In the genomic region with DNA sequence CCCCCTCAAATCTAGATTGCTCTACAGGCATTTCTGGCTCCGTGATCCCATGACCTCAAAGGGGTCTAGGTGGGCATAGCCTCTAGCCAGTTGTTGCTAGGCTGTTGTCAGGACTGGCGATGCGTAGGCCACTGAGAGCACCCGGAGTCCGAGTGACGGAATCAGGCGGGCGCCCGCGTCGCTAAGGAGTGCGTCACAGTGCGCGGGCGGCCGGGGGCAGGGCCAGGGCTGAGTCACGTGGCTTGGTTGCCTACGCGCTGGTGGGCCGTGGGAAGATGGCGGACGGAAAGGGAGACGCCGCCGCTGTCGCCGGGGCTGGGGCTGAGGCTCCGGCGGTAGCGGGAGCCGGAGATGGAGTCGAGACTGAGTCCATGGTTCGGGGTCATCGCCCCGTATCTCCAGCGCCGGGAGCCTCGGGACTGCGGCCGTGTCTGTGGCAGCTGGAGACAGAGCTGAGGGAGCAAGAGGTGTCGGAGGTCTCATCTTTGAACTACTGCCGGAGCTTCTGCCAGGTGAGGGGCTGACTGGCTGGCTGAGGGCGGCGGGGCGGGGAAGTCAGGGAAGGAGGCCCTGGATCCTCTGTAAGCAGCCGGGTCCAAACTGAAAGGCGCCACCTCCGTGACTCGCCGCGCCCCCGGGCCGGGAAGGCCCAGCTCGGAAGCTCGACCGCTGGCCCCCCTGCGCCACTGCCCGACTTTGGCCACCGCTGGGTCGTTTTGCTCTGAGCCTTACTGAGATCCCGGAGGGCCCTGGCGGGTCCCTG, we compare ENCODE assay signal across 8 cellular contexts. TPM values are rescaled to one million over a fixed set of nuclear protein-coding genes. Genes with fewer than 3 reads are reported as not detected.
A peak's percentile ranks its signal among the peaks of the same experiment; 100 is the strongest.
DNase-seq lines count a peak whose midpoint lies in the region; ATAC-seq and TF ChIP-seq lines count a peak whose summit lies in the region.

A gene with protein sequence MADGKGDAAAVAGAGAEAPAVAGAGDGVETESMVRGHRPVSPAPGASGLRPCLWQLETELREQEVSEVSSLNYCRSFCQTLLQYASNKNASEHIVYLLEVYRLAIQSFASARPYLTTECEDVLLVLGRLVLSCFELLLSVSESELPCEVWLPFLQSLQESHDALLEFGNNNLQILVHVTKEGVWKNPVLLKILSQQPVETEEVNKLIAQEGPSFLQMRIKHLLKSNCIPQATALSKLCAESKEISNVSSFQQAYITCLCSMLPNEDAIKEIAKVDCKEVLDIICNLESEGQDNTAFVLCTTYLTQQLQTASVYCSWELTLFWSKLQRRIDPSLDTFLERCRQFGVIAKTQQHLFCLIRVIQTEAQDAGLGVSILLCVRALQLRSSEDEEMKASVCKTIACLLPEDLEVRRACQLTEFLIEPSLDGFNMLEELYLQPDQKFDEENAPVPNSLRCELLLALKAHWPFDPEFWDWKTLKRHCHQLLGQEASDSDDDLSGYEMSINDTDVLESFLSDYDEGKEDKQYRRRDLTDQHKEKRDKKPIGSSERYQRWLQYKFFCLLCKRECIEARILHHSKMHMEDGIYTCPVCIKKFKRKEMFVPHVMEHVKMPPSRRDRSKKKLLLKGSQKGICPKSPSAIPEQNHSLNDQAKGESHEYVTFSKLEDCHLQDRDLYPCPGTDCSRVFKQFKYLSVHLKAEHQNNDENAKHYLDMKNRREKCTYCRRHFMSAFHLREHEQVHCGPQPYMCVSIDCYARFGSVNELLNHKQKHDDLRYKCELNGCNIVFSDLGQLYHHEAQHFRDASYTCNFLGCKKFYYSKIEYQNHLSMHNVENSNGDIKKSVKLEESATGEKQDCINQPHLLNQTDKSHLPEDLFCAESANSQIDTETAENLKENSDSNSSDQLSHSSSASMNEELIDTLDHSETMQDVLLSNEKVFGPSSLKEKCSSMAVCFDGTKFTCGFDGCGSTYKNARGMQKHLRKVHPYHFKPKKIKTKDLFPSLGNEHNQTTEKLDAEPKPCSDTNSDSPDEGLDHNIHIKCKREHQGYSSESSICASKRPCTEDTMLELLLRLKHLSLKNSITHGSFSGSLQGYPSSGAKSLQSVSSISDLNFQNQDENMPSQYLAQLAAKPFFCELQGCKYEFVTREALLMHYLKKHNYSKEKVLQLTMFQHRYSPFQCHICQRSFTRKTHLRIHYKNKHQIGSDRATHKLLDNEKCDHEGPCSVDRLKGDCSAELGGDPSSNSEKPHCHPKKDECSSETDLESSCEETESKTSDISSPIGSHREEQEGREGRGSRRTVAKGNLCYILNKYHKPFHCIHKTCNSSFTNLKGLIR (N-terminal part only) (plus strand): TSS at position 263 of the 763 bp plus-strand sequence. CDS start 13 bp downstream, at position 276.

- H3K27me3 Mint-ChIP-seq in WTC11 (ENCODE audit: low read depth) = no peaks in the 10 kb centered on the region
- peaks cover 5 to 8% (median 7%) of the 10 kb centered on the region in 3 donors for H3K27me3 Mint-ChIP-seq in immature natural killer cell (ENCODE audit: low read depth in 3 of 3)

- TF ChIP-seq CTCF in AG04450 (IDR thresholded peaks at IDR 0.05; ENCODE audit: low read depth, low read length) (no peak), WTC11 (IDR thresholded peaks at IDR 0.05) (no peak), cardiac fibroblast (IDR thresholded peaks at IDR 0.05; ENCODE audit: low read depth, low read length) (no peak)

- H3K36me3 Mint-ChIP-seq in WTC11 (no peaks in the 10 kb centered on the region), immature natural killer cell (no peaks in the 10 kb centered on the region)

- no peaks in the 10 kb centered on the region for H3K27me3 ChIP-seq in AG04450 (ENCODE audit: control insufficient read depth, insufficient read depth, low read length)

- peak within 1 kb of the TSS; percentile 100 for H3K27ac Mint-ChIP-seq in WTC11
- peak within 1 kb of the TSS in 2 of 6 donors; percentile 98 to 100 for H3K27ac Mint-ChIP-seq in immature natural killer cell

- CTCF ChIA-PET in AG04450 (lab: Charles Lee) = interaction anchor here (0.7 to 5.8 kb wide), 5 partner anchors 9 to 177 kb away, joined by 4 to 31 read pairs (median 7); no protein-coding TSS in a partner anchor
- CTCF ChIA-PET in WTC11 (lab: Charles Lee) = interaction anchor here (0.7 to 3.4 kb wide), 7 partner anchors 8 to 177 kb away, joined by 3 to 16 read pairs (median 7); no protein-coding TSS in a partner anchor

- H3K27ac ChIP-seq in AG04450 (ENCODE audit: low read depth, low read length) = peak within 1 kb of the TSS; percentile 92

- H3K4me3 ChIP-seq in AG04450 (ENCODE audit: low read depth, low read length) = peak within 1 kb of the TSS; percentile 85
- H3K4me3 ChIP-seq in cardiac fibroblast (replicated peaks in 1 of 2; ENCODE audit: low read depth in 2 of 2, low read length in 2 of 2) = peak within 1 kb of the TSS; percentile 84 to 94

- no peaks in the 10 kb centered on the region for H3K9me3 Mint-ChIP-seq in WTC11
- H3K9me3 Mint-ChIP-seq in immature natural killer cell = no peaks in the 10 kb centered on the region

- peak; percentile 95 for TF ChIP-seq POLR2A in GM18951 (IDR thresholded peaks at IDR 0.05; ENCODE audit: extremely low read depth, insufficient read depth, insufficient read length)

- in situ Hi-C loops in GM18951 (cut with MboI; ENCODE audit: low sequenced_read_pairs, unreplicated experiment) = no loop called here

- H3K9me3 ChIP-seq in AG04450 (ENCODE audit: control insufficient read depth, insufficient read depth, low read length) = no peaks in the 10 kb centered on the region

- POLR2A ChIA-PET in AG04450 (lab: Yijun Ruan, JAX) (interaction anchor here (1.2 kb wide), 1 partner anchor 97 kb away, joined by 4 read pairs; a partner anchor contains a TSS), WTC11 (lab: Charles Lee) (interaction anchor here (0.6 kb wide), 1 partner anchor 172 kb away, joined by 3 read pairs; no protein-coding TSS in a partner anchor)

- peak; percentile 96 for ATAC-seq in HG03175 (IDR thresholded peaks at IDR 0.05; ENCODE audit: unreplicated experiment)
- peak; percentile 97 for ATAC-seq in WTC11

- DNase-seq in AG04450 (ENCODE audit: low read depth, low spot score) (peak; percentile 78), NCI-H345 (lab: John Stamatoyannopoulos, UW) (peak; percentile 95), WTC11 (ENCODE audit: low spot score) (peak; percentile 94), cardiac fibroblast (ENCODE audit: low read depth in 2 of 2) (peak; percentile 94 to 96), immature natural killer cell (peak; percentile 92 to 93 (median 93)), smooth muscle cell of the brain vasculature (ENCODE audit: low read depth, low spot score) (peak; percentile 83)

- H3K4me3 Mint-ChIP-seq in WTC11 (no peak within 1 kb of the TSS), immature natural killer cell (no peak within 1 kb of the TSS)

- H3K4me1 Mint-ChIP-seq in WTC11 (peaks cover 14% of the 10 kb centered on the region), immature natural killer cell (peaks cover 7 to 21% of the 10 kb centered on the region in 2 donors)

TF ChIP-seq in WTC11, 78 proteins besides CTCF, POLR2A, EP300 and RAD21 (continues in another document):
- TF ChIP-seq PRRX2 (CRISPR knock-in tag; IDR thresholded peaks at IDR 0.05) (no peak), SP1 (CRISPR knock-in tag; conservative IDR thresholded peaks at IDR 0.05) (peak; percentile 96), SMAD3 (CRISPR knock-in tag; IDR thresholded peaks at IDR 0.05; ENCODE audit: borderline replicate concordance) (peak; percentile 72; the same call in 1 of the 2 replicates), ATF1 (CRISPR knock-in tag; IDR thresholded peaks at IDR 0.05) (peak; percentile 92; the same call in 1 of the 2 replicates), CREB1 (CRISPR knock-in tag; IDR thresholded peaks at IDR 0.05) (peak; percentile 91), GABPB1 (CRISPR knock-in tag; IDR thresholded peaks at IDR 0.05) (peak; percentile 53), FOXP1 (CRISPR knock-in tag; IDR thresholded peaks at IDR 0.05; ENCODE audit: borderline replicate concordance) (peak; percentile 65; the same call in 1 of the 2 replicates), SOX15 (CRISPR knock-in tag; IDR thresholded peaks at IDR 0.05) (no peak)
- TF ChIP-seq, protein P1, sequence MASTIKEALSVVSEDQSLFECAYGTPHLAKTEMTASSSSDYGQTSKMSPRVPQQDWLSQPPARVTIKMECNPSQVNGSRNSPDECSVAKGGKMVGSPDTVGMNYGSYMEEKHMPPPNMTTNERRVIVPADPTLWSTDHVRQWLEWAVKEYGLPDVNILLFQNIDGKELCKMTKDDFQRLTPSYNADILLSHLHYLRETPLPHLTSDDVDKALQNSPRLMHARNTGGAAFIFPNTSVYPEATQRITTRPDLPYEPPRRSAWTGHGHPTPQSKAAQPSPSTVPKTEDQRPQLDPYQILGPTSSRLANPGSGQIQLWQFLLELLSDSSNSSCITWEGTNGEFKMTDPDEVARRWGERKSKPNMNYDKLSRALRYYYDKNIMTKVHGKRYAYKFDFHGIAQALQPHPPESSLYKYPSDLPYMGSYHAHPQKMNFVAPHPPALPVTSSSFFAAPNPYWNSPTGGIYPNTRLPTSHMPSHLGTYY (CRISPR knock-in tag; IDR thresholded peaks at IDR 0.05) = no peak
- TF ChIP-seq, protein P2, sequence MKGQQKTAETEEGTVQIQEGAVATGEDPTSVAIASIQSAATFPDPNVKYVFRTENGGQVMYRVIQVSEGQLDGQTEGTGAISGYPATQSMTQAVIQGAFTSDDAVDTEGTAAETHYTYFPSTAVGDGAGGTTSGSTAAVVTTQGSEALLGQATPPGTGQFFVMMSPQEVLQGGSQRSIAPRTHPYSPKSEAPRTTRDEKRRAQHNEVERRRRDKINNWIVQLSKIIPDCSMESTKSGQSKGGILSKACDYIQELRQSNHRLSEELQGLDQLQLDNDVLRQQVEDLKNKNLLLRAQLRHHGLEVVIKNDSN (CRISPR knock-in tag; IDR thresholded peaks at IDR 0.05) = peak; percentile 97
- TF ChIP-seq, protein P3, sequence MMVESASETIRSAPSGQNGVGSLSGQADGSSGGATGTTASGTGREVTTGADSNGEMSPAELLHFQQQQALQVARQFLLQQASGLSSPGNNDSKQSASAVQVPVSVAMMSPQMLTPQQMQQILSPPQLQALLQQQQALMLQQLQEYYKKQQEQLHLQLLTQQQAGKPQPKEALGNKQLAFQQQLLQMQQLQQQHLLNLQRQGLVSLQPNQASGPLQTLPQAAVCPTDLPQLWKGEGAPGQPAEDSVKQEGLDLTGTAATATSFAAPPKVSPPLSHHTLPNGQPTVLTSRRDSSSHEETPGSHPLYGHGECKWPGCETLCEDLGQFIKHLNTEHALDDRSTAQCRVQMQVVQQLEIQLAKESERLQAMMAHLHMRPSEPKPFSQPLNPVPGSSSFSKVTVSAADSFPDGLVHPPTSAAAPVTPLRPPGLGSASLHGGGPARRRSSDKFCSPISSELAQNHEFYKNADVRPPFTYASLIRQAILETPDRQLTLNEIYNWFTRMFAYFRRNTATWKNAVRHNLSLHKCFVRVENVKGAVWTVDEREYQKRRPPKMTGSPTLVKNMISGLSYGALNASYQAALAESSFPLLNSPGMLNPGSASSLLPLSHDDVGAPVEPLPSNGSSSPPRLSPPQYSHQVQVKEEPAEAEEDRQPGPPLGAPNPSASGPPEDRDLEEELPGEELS (CRISPR knock-in tag; IDR thresholded peaks at IDR 0.05) = peak; percentile 62; the same call in 1 of the 2 replicates

RNA-seq across cellular contexts. Expression of the gene that starts here (rescaled TPM):
- polyA plus RNA-seq in AG04450 (2011; rRNA removed) = 7.4 and 11.0 TPM in 2 replicates
- polyA minus RNA-seq in AG04450 (2011; rRNA and poly(A)+ RNA removed) = 8.8 and 19.5 TPM in 2 replicates
- total RNA-seq in WTC11 (2021) = 18.5 to 22.1 TPM (median 20.2 TPM) in 3 replicates
- 10 to 100 TPM in 1 of 3 donors, 1 to 10 TPM in 2; 5.0 to 10.6 (median 8.2) TPM for polyA plus RNA-seq in immature natural killer cell

Comparison
In these comparisons a context has a peak if more than half of its experiments do, and no peak if none do; other contexts are left out.
1. Peak in every context shown above with its lines: DNase-seq, ATAC-seq, H3K4me3 ChIP-seq and H3K27ac ChIP-seq.